34 cellular contexts compared by ENCODE assay signal in genomic region chr2:48072556-48072955, GRCh38.
"Had no signal": no experiment of that assay in that cellular context is flagged by ENCODE, and none has a peak within 500 bp of the region (broad histone marks: within the 10 kb centered on the region; RNA-seq: fewer than 3 reads in every experiment).

No MANE protein-coding gene starts in this region.

- DNase-seq: activated B cell treated with CpG ODN at 0.5 μM for 24 hours; activated CD4-positive, alpha-beta memory T cell treated with anti-CD3 and anti-CD28 coated beads for 36 hours; activated CD4-positive, alpha-beta T cell treated with anti-CD3 and anti-CD28 coated beads for 4 hours; activated CD4-positive, alpha-beta T cell treated with anti-CD3 and anti-CD28 coated beads, Interleukin-2, amount 10 ng/mL, durations not matched to agents 24 days and 14 days; activated CD4-positive, alpha-beta T cell treated with anti-CD3 and anti-CD28 coated beads, Interleukin-2, amount 50 U/mL, for 1 hour; activated CD4-positive, alpha-beta T cell treated with anti-CD3 and anti-CD28 coated beads, Interleukin-2, amount 50 U/mL, for 4 hours; activated CD4-positive, CD25-positive, alpha-beta regulatory T cell treated with anti-CD3 and anti-CD28 coated beads, Interleukin-2, amount 50 U/mL, for 72 hours; activated CD8-positive, alpha-beta memory T cell treated with anti-CD3 and anti-CD28 coated beads, Interleukin-2, amount 50 U/mL, for 4 hours; activated CD8-positive, alpha-beta T cell treated with anti-CD3 and anti-CD28 coated beads for 36 hours; activated effector memory CD4-positive, alpha-beta T cell treated with Interleukin-2 at 50 U/mL for 16 hours; activated gamma-delta T cell; activated naive CD4-positive, alpha-beta T cell treated with anti-CD3 and anti-CD28 coated beads, Interleukin-2, amount 10 ng/mL, durations not matched to agents 7 days and 5 days; activated naive CD4-positive, alpha-beta T cell treated with Interleukin-2 at 50 U/mL for 16 hours; activated naive CD8-positive, alpha-beta T cell treated with anti-CD3 and anti-CD28 coated beads, Interleukin-2, amount 10 ng/mL, durations not matched to agents 7 days and 5 days; activated naive CD8-positive, alpha-beta T cell treated with anti-CD3 and anti-CD28 coated beads, Interleukin-2, amount 50 U/mL, for 24 hours; activated T-cell treated with anti-CD3 and anti-CD28 coated beads for 4 hours; activated T-cell treated with anti-CD3 and anti-CD28 coated beads, Interleukin-2, amount 50 U/mL, for 1 hour; activated T-cell treated with anti-CD3 and anti-CD28 coated beads, Interleukin-2, amount 50 U/mL, for 4 hours; activated T-cell treated with anti-CD3 and anti-CD28 coated beads, Interleukin-2, amount 50 U/mL, for 72 hours; amygdala; anterior cingulate cortex; central memory CD4-positive, alpha-beta T cell; T-cell; T-helper 2 cell; T-helper 9 cell had no signal

- H3K4me3 Mint-ChIP-seq: activated B cell treated with CpG ODN at 0.5 μM for 24 hours; activated CD4-positive, alpha-beta memory T cell treated with anti-CD3 and anti-CD28 coated beads for 36 hours; activated CD4-positive, alpha-beta T cell treated with anti-CD3 and anti-CD28 coated beads, Interleukin-2, amount 10 ng/mL, durations not matched to agents 24 days and 14 days; activated CD8-positive, alpha-beta T cell treated with anti-CD3 and anti-CD28 coated beads for 36 hours; activated naive CD4-positive, alpha-beta T cell treated with anti-CD3 and anti-CD28 coated beads, Interleukin-2, amount 10 ng/mL, durations not matched to agents 7 days and 5 days; activated naive CD4-positive, alpha-beta T cell treated with anti-CD3 and anti-CD28 coated beads, Interleukin-2, amount 50 U/mL, for 24 hours; activated naive CD8-positive, alpha-beta T cell; activated naive CD8-positive, alpha-beta T cell treated with anti-CD3 and anti-CD28 coated beads, Interleukin-2, amount 10 ng/mL, durations not matched to agents 7 days and 5 days; activated naive CD8-positive, alpha-beta T cell treated with anti-CD3 and anti-CD28 coated beads, Interleukin-2, amount 50 U/mL, for 24 hours; activated T-cell treated with anti-CD3 and anti-CD28 coated beads, Interleukin-2, amount 50 U/mL, for 4 hours; activated T-cell treated with anti-CD3 and anti-CD28 coated beads, Interleukin-2, amount 50 U/mL, for 72 hours; activated T-helper 1 cell treated with anti-CD3 and anti-CD28 coated beads, Interleukin-12 subunit alpha, Interleukin-12 subunit beta, Interleukin-2, Interleukin-4 antibody, amounts not matched to agents 30 ng/mL and 10 ng/mL and 1 ng/mL, durations not matched to agents 14 hours and 24 hours and 36 hours; activated T-helper 17 cell treated with anti-CD3 and anti-CD28 coated beads, Interleukin-2, amount 50 U/mL, for 72 hours; brain; T-cell; T-helper 2 cell treated with Interferon-gamma antibody and Interleukin-4, amounts not matched to agents 5 μg/mL and 100 μg/mL, for 36 hours had no signal

- H3K36me3 ChIP-seq: ascending aorta, breast epithelium had no signal

- H3K27ac Mint-ChIP-seq: activated B cell treated with CpG ODN at 0.5 μM for 24 hours; activated CD4-positive, alpha-beta memory T cell treated with anti-CD3 and anti-CD28 coated beads for 36 hours; activated CD4-positive, alpha-beta T cell treated with anti-CD3 and anti-CD28 coated beads, Interleukin-2, amount 10 ng/mL, durations not matched to agents 24 days and 14 days; activated CD8-positive, alpha-beta T cell treated with anti-CD3 and anti-CD28 coated beads for 36 hours; activated naive CD4-positive, alpha-beta T cell treated with anti-CD3 and anti-CD28 coated beads, Interleukin-2, amount 10 ng/mL, durations not matched to agents 7 days and 5 days; activated naive CD4-positive, alpha-beta T cell treated with anti-CD3 and anti-CD28 coated beads, Interleukin-2, amount 50 U/mL, for 24 hours; activated naive CD8-positive, alpha-beta T cell; activated naive CD8-positive, alpha-beta T cell treated with anti-CD3 and anti-CD28 coated beads, Interleukin-2, amount 10 ng/mL, durations not matched to agents 7 days and 5 days; activated naive CD8-positive, alpha-beta T cell treated with anti-CD3 and anti-CD28 coated beads, Interleukin-2, amount 50 U/mL, for 24 hours; activated T-cell treated with anti-CD3 and anti-CD28 coated beads, Interleukin-2, amount 50 U/mL, for 72 hours; activated T-helper 1 cell treated with anti-CD3 and anti-CD28 coated beads, Interleukin-12 subunit alpha, Interleukin-12 subunit beta, Interleukin-2, Interleukin-4 antibody, amounts not matched to agents 30 ng/mL and 10 ng/mL and 1 ng/mL, durations not matched to agents 14 hours and 24 hours and 36 hours; activated T-helper 17 cell treated with anti-CD3 and anti-CD28 coated beads, Interleukin-2, amount 50 U/mL, for 72 hours; brain; T-cell; T-helper 2 cell treated with Interferon-gamma antibody and Interleukin-4, amounts not matched to agents 5 μg/mL and 100 μg/mL, for 36 hours had no signal

- H3K36me3 Mint-ChIP-seq: activated CD4-positive, alpha-beta memory T cell treated with anti-CD3 and anti-CD28 coated beads for 36 hours; activated naive CD4-positive, alpha-beta T cell treated with anti-CD3 and anti-CD28 coated beads, Interleukin-2, amount 10 ng/mL, durations not matched to agents 7 days and 5 days; activated naive CD4-positive, alpha-beta T cell treated with anti-CD3 and anti-CD28 coated beads, Interleukin-2, amount 50 U/mL, for 24 hours; activated naive CD8-positive, alpha-beta T cell; activated naive CD8-positive, alpha-beta T cell treated with anti-CD3 and anti-CD28 coated beads, Interleukin-2, amount 10 ng/mL, durations not matched to agents 7 days and 5 days; brain; T-cell had no signal

- H3K27ac ChIP-seq: ascending aorta, breast epithelium, VCaP had no signal

- H3K9me3 ChIP-seq: ascending aorta, breast epithelium had no signal

- H3K27me3 ChIP-seq: ascending aorta, breast epithelium had no signal

- H3K4me1 Mint-ChIP-seq: activated B cell treated with CpG ODN at 0.5 μM for 24 hours; activated CD4-positive, alpha-beta T cell treated with anti-CD3 and anti-CD28 coated beads, Interleukin-2, amount 10 ng/mL, durations not matched to agents 24 days and 14 days; activated naive CD4-positive, alpha-beta T cell treated with anti-CD3 and anti-CD28 coated beads, Interleukin-2, amount 10 ng/mL, durations not matched to agents 7 days and 5 days; activated naive CD4-positive, alpha-beta T cell treated with anti-CD3 and anti-CD28 coated beads, Interleukin-2, amount 50 U/mL, for 24 hours; activated naive CD8-positive, alpha-beta T cell treated with anti-CD3 and anti-CD28 coated beads, Interleukin-2, amount 10 ng/mL, durations not matched to agents 7 days and 5 days; activated naive CD8-positive, alpha-beta T cell treated with anti-CD3 and anti-CD28 coated beads, Interleukin-2, amount 50 U/mL, for 24 hours; activated T-helper 17 cell treated with anti-CD3 and anti-CD28 coated beads, Interleukin-2, amount 50 U/mL, for 72 hours; T-cell had no signal

- H3K4me1 ChIP-seq: ascending aorta, breast epithelium had no signal

- H3K9me3 Mint-ChIP-seq: activated B cell treated with CpG ODN at 0.5 μM for 24 hours; activated CD4-positive, alpha-beta memory T cell treated with anti-CD3 and anti-CD28 coated beads for 36 hours; activated CD4-positive, alpha-beta T cell treated with anti-CD3 and anti-CD28 coated beads, Interleukin-2, amount 10 ng/mL, durations not matched to agents 24 days and 14 days; activated CD8-positive, alpha-beta T cell treated with anti-CD3 and anti-CD28 coated beads for 36 hours; activated naive CD4-positive, alpha-beta T cell treated with anti-CD3 and anti-CD28 coated beads, Interleukin-2, amount 10 ng/mL, durations not matched to agents 7 days and 5 days; activated naive CD4-positive, alpha-beta T cell treated with anti-CD3 and anti-CD28 coated beads, Interleukin-2, amount 50 U/mL, for 24 hours; activated naive CD8-positive, alpha-beta T cell treated with anti-CD3 and anti-CD28 coated beads, Interleukin-2, amount 10 ng/mL, durations not matched to agents 7 days and 5 days; activated naive CD8-positive, alpha-beta T cell treated with anti-CD3 and anti-CD28 coated beads, Interleukin-2, amount 50 U/mL, for 24 hours; activated T-cell treated with anti-CD3 and anti-CD28 coated beads, Interleukin-2, amount 50 U/mL, for 4 hours; activated T-cell treated with anti-CD3 and anti-CD28 coated beads, Interleukin-2, amount 50 U/mL, for 72 hours; activated T-helper 1 cell treated with anti-CD3 and anti-CD28 coated beads, Interleukin-12 subunit alpha, Interleukin-12 subunit beta, Interleukin-2, Interleukin-4 antibody, amounts not matched to agents 30 ng/mL and 10 ng/mL and 1 ng/mL, durations not matched to agents 14 hours and 24 hours and 36 hours; activated T-helper 17 cell treated with anti-CD3 and anti-CD28 coated beads, Interleukin-2, amount 50 U/mL, for 72 hours; T-helper 2 cell treated with Interferon-gamma antibody and Interleukin-4, amounts not matched to agents 5 μg/mL and 100 μg/mL, for 36 hours had no signal

- H3K4me3 ChIP-seq: ascending aorta, breast epithelium had no signal
